27 cellular contexts compared by ENCODE assay signal in genomic region chr20:36118372-36118771, GRCh38. TPM values are rescaled to one million over a fixed set of nuclear protein-coding genes. Genes with fewer than 3 reads are reported as not detected.
"Had no signal": no experiment of that assay in that cellular context is flagged by ENCODE, and none has a peak within 500 bp of the region (broad histone marks: within the 10 kb centered on the region; RNA-seq: fewer than 3 reads in every experiment).

No MANE protein-coding gene starts in this region.

- H3K9me3 ChIP-seq: breast epithelium, MG63, Peyer's patch, SJCRH30, SK-N-SH had no signal

- H3K27ac ChIP-seq: Peyer's patch, RWPE1, SJCRH30, VCaP had no signal

- DNase-seq: activated CD4-positive, alpha-beta memory T cell treated with anti-CD3 and anti-CD28 coated beads, Interleukin-2, amount 10 ng/mL, durations not matched to agents 7 days and 5 days; activated CD4-positive, alpha-beta T cell treated with anti-CD3 and anti-CD28 coated beads, Interleukin-2, amount 50 U/mL, for 1 hour; activated CD4-positive, CD25-positive, alpha-beta regulatory T cell; activated CD8-positive, alpha-beta memory T cell treated with anti-CD3 and anti-CD28 coated beads, Interleukin-2, amount 50 U/mL, for 4 hours; activated gamma-delta T cell treated with Interleukin-2 at 50 U/mL for 16 hours; activated naive CD4-positive, alpha-beta T cell treated with anti-CD3 and anti-CD28 coated beads, Interleukin-2, amount 10 ng/mL, durations not matched to agents 7 days and 5 days; activated naive CD8-positive, alpha-beta T cell treated with anti-CD3 and anti-CD28 coated beads for 36 hours; activated T-cell treated with anti-CD3 and anti-CD28 coated beads, Interleukin-2, amount 50 U/mL, for 72 hours; anterior cingulate cortex; caudate nucleus; MG63; NCI-H1105; NCI-H1436; NCI-H1694 treated with DMSO at 0.1 percent for 48 hours; NCI-H2029 treated with DMSO at 0.1 percent for 48 hours; NCI-H345; NCI-H510A treated with DMSO at 0.1 percent for 48 hours; NCI-H69; Peyer's patch; Right ventricle myocardium superior; SJCRH30; SK-N-SH; T-helper 1 cell had no signal

- ATAC-seq: activated T-cell treated with anti-CD3 and anti-CD28 coated beads, Interleukin-2, amount 50 U/mL, for 72 hours had no signal

- H3K4me1 ChIP-seq: SJCRH30 had no signal

- H3K9ac ChIP-seq: SK-N-SH had no signal

- H3K27me3 ChIP-seq: breast epithelium, MG63, Peyer's patch had no signal

- H3K4me2 ChIP-seq: SK-N-SH had no signal

- H3K4me3 ChIP-seq: breast epithelium, MG63, Peyer's patch, SJCRH30 had no signal

- H3K36me3 ChIP-seq: breast epithelium, MG63, Peyer's patch, SJCRH30 had no signal

RNA-seq across cellular contexts. Expression of gene EPB41L1, which starts 36.2 kb away (rescaled TPM):
- total RNA-seq: T-helper 2 cell treated with Interferon-gamma antibody and Interleukin-4, amounts not matched to agents 100 ng/mL and 5 ng/mL, for 36 hours had no signal
